10 cellular contexts compared by ENCODE assay signal in the genomic region with DNA sequence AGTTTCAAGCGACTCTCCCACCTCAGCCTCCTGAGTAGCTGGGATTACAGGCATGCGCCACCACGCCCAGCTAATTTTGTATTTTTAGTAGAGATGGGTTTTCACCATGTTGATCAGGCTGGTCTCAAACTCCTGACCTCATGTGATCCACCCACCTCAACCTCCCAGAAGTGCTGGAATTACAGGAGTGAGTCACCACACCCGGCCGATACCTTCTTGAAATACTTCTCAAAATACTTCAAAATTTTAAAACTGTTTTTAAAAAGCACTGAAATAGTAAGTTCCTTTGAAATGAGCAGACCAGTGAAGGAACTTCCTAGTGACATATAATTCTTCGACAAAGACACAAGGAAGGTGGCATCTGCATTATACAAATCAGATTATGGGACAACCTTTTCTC. TPM values are rescaled to one million over a fixed set of nuclear protein-coding genes. Genes with fewer than 3 reads are reported as not detected.
DNase-seq lines count a peak whose midpoint lies in the region; ATAC-seq and TF ChIP-seq lines count a peak whose summit lies in the region.
"Not testable (repeated sequence)": the region's sequence is repeated elsewhere in the genome, so short reads cannot be mapped to it uniquely, and the experiment has no call there.
"Had no signal": no experiment of that assay in that cellular context is flagged by ENCODE, and none has a peak within 500 bp of the region (broad histone marks: within the 10 kb centered on the region; RNA-seq: fewer than 3 reads in every experiment).

No MANE protein-coding gene starts in this region.

- POLR2A ChIA-PET in activated CD8-positive, alpha-beta T cell treated with anti-CD3 and anti-CD28 coated beads, Interleukin-2, amount 10 ng/mL, durations not matched to agents 7 days and 5 days (lab: Charles Lee): not testable (repeated sequence)

- H3K9me3 Mint-ChIP-seq in activated CD8-positive, alpha-beta T cell treated with anti-CD3 and anti-CD28 coated beads, Interleukin-2, amount 10 ng/mL, durations not matched to agents 7 days and 5 days (ENCODE audit: insufficient read depth); activated naive CD4-positive, alpha-beta T cell treated with anti-CD3 and anti-CD28 coated beads for 36 hours; activated naive CD8-positive, alpha-beta T cell treated with anti-CD3 and anti-CD28 coated beads, Interleukin-2, amount 50 U/mL, for 24 hours; natural killer cell: not testable (repeated sequence)

- intact Hi-C loops in activated naive CD4-positive, alpha-beta T cell treated with anti-CD3 and anti-CD28 coated beads for 36 hours (cut with micrococcal nuclease): loop anchor here (1.0 kb wide), 3 partner anchors 24 to 81 kb away; partner anchors contain the start of genes NKTR and SEC22C
- intact Hi-C loops in head of caudate nucleus (cut with DNase I); natural killer cell (cut with micrococcal nuclease): not testable (repeated sequence)

- H3K4me2 ChIP-seq in BLaER1 treated with 17β-estradiol and CSF1 and Interleukin-3, amounts not matched to agents 10 nM and 100 nM: peak overlapping the region; percentile 49 to 89 (median 75)
- peak overlapping the region; percentile 61 for H3K4me2 ChIP-seq in Loucy (ENCODE audit: low read depth, low read length, poor library complexity, severe bottlenecking)

- H3K4me3 Mint-ChIP-seq in activated CD8-positive, alpha-beta T cell treated with anti-CD3 and anti-CD28 coated beads, Interleukin-2, amount 10 ng/mL, durations not matched to agents 7 days and 5 days: peak overlapping the region; percentile 9
- H3K4me3 Mint-ChIP-seq in activated naive CD4-positive, alpha-beta T cell treated with anti-CD3 and anti-CD28 coated beads for 36 hours; activated naive CD8-positive, alpha-beta T cell treated with anti-CD3 and anti-CD28 coated beads, Interleukin-2, amount 50 U/mL, for 24 hours; natural killer cell: not testable (repeated sequence)

- peak overlapping the region in 6 of 11 experiments; percentile 16 to 50 (median 30); a peak in 4 of 22 replicates for H3K9ac ChIP-seq in BLaER1 treated with 17β-estradiol and CSF1 and Interleukin-3, amounts not matched to agents 10 nM and 100 nM
- peak overlapping the region; percentile 50 for H3K9ac ChIP-seq in Loucy (ENCODE audit: low read depth, low read length, poor library complexity, severe bottlenecking)

- not testable (repeated sequence) for ATAC-seq in activated CD8-positive, alpha-beta T cell treated with anti-CD3 and anti-CD28 coated beads, Interleukin-2, amount 10 ng/mL, durations not matched to agents 7 days and 5 days; activated naive CD8-positive, alpha-beta T cell treated with anti-CD3 and anti-CD28 coated beads, Interleukin-2, amount 50 U/mL, for 24 hours; natural killer cell

- peak overlapping the region in 9 of 11 experiments; percentile 26 to 67 (median 59); a peak in 17 of 22 replicates for H3K27ac ChIP-seq in BLaER1 treated with 17β-estradiol and CSF1 and Interleukin-3, amounts not matched to agents 10 nM and 100 nM
- H3K27ac ChIP-seq in WERI-Rb-1: peak overlapping the region; percentile 87

- not testable (repeated sequence) for H3K9me3 ChIP-seq in BLaER1 treated with 17β-estradiol and CSF1 and Interleukin-3, amounts not matched to agents 10 nM and 100 nM (replicated peaks in 1 of 11); Loucy (ENCODE audit: insufficient read depth, low read depth, low read length); WERI-Rb-1 (ENCODE audit: severe bottlenecking)

- H3K27ac Mint-ChIP-seq in activated CD8-positive, alpha-beta T cell treated with anti-CD3 and anti-CD28 coated beads, Interleukin-2, amount 10 ng/mL, durations not matched to agents 7 days and 5 days: peak overlapping the region; percentile 82
- H3K27ac Mint-ChIP-seq in activated naive CD4-positive, alpha-beta T cell treated with anti-CD3 and anti-CD28 coated beads for 36 hours: peak overlapping the region; percentile 80
- H3K27ac Mint-ChIP-seq in activated naive CD8-positive, alpha-beta T cell treated with anti-CD3 and anti-CD28 coated beads, Interleukin-2, amount 50 U/mL, for 24 hours: peak overlapping the region; percentile 52
- H3K27ac Mint-ChIP-seq in natural killer cell: peak overlapping the region; percentile 23 to 47

- not testable (repeated sequence) for H4K20me1 ChIP-seq in BLaER1 treated with 17β-estradiol and CSF1 and Interleukin-3, amounts not matched to agents 10 nM and 100 nM; Loucy (ENCODE audit: insufficient read depth, low read length, poor library complexity, severe bottlenecking)

- not testable (repeated sequence) for H3K27me3 ChIP-seq in BLaER1 treated with 17β-estradiol and CSF1 and Interleukin-3, amounts not matched to agents 10 nM and 100 nM; Loucy (ENCODE audit: insufficient read depth, low read length, poor library complexity, severe bottlenecking); WERI-Rb-1 (ENCODE audit: insufficient read depth, low read depth, severe bottlenecking)

- H3K4me3 ChIP-seq in BLaER1 treated with 17β-estradiol and CSF1 and Interleukin-3, amounts not matched to agents 10 nM and 100 nM; WERI-Rb-1 (ENCODE audit: low read depth, low read length): not testable (repeated sequence)
- peak overlapping the region; percentile 36 for H3K4me3 ChIP-seq in Loucy (ENCODE audit: low read length, poor library complexity, severe bottlenecking)

- DNase-seq in WERI-Rb-1; activated CD8-positive, alpha-beta T cell treated with anti-CD3 and anti-CD28 coated beads, Interleukin-2, amount 10 ng/mL, durations not matched to agents 7 days and 5 days; activated naive CD4-positive, alpha-beta T cell treated with anti-CD3 and anti-CD28 coated beads for 36 hours; activated naive CD8-positive, alpha-beta T cell treated with anti-CD3 and anti-CD28 coated beads, Interleukin-2, amount 50 U/mL, for 24 hours; natural killer cell: not testable (repeated sequence)
- DNase-seq in head of caudate nucleus: peak in 25 of 42 donors; percentile 16 to 72 (median 45)

- peaks cover 70 to 98% (median 88%) of the 10 kb centered on the region in 11 experiments for H3K36me3 ChIP-seq in BLaER1 treated with 17β-estradiol and CSF1 and Interleukin-3, amounts not matched to agents 10 nM and 100 nM
- H3K36me3 ChIP-seq in Loucy (ENCODE audit: insufficient read depth, low read length): peaks cover 53% of the 10 kb centered on the region
- peaks cover 72% of the 10 kb centered on the region for H3K36me3 ChIP-seq in WERI-Rb-1

- not testable (repeated sequence) for H2AFZ ChIP-seq in Loucy (ENCODE audit: low read length)

- not testable (repeated sequence) for H3F3A ChIP-seq in Loucy (ENCODE audit: low read depth)

- peaks cover 27% of the 10 kb centered on the region for H3K4me1 Mint-ChIP-seq in activated CD8-positive, alpha-beta T cell treated with anti-CD3 and anti-CD28 coated beads, Interleukin-2, amount 10 ng/mL, durations not matched to agents 7 days and 5 days (ENCODE audit: low read depth)
- H3K4me1 Mint-ChIP-seq in activated naive CD4-positive, alpha-beta T cell treated with anti-CD3 and anti-CD28 coated beads for 36 hours (ENCODE audit: low read depth): peaks cover 28% of the 10 kb centered on the region
- H3K4me1 Mint-ChIP-seq in activated naive CD8-positive, alpha-beta T cell treated with anti-CD3 and anti-CD28 coated beads, Interleukin-2, amount 50 U/mL, for 24 hours: peaks cover 20% of the 10 kb centered on the region
- H3K4me1 Mint-ChIP-seq in natural killer cell: peaks cover 13 to 14% of the 10 kb centered on the region in 2 donors

- not testable (repeated sequence) for TF ChIP-seq CTCF in Loucy (conservative IDR thresholded peaks at IDR 0.05; ENCODE audit: low read length); WERI-Rb-1 (IDR thresholded peaks at IDR 0.05; ENCODE audit: low read depth, low read length); natural killer cell (IDR thresholded peaks at IDR 0.05)

- H3K27me3 Mint-ChIP-seq in activated CD8-positive, alpha-beta T cell treated with anti-CD3 and anti-CD28 coated beads, Interleukin-2, amount 10 ng/mL, durations not matched to agents 7 days and 5 days (ENCODE audit: low read depth); activated naive CD4-positive, alpha-beta T cell treated with anti-CD3 and anti-CD28 coated beads for 36 hours (ENCODE audit: low read depth); activated naive CD8-positive, alpha-beta T cell treated with anti-CD3 and anti-CD28 coated beads, Interleukin-2, amount 50 U/mL, for 24 hours; natural killer cell (ENCODE audit: low read depth in 2 of 2): not testable (repeated sequence)

- peaks cover 57% of the 10 kb centered on the region for H3K36me3 Mint-ChIP-seq in activated CD8-positive, alpha-beta T cell treated with anti-CD3 and anti-CD28 coated beads, Interleukin-2, amount 10 ng/mL, durations not matched to agents 7 days and 5 days (ENCODE audit: low read depth)
- peaks cover 39% of the 10 kb centered on the region for H3K36me3 Mint-ChIP-seq in activated naive CD4-positive, alpha-beta T cell treated with anti-CD3 and anti-CD28 coated beads for 36 hours (ENCODE audit: low read depth)
- H3K36me3 Mint-ChIP-seq in activated naive CD8-positive, alpha-beta T cell treated with anti-CD3 and anti-CD28 coated beads, Interleukin-2, amount 50 U/mL, for 24 hours (ENCODE audit: low read depth): peaks cover 55% of the 10 kb centered on the region
- H3K36me3 Mint-ChIP-seq in natural killer cell: peaks cover 18% of the 10 kb centered on the region

- H3K4me1 ChIP-seq in BLaER1 treated with 17β-estradiol and CSF1 and Interleukin-3, amounts not matched to agents 10 nM and 100 nM: peaks cover 20 to 41% (median 30%) of the 10 kb centered on the region in 10 experiments
- peaks cover 26% of the 10 kb centered on the region for H3K4me1 ChIP-seq in Loucy (ENCODE audit: insufficient read depth, low read length, poor library complexity, severe bottlenecking)

- not testable (repeated sequence) for H3K9me2 ChIP-seq in Loucy (replicated peaks; ENCODE audit: low read depth, low read length)

- not testable (repeated sequence) for H3K79me2 ChIP-seq in Loucy (ENCODE audit: insufficient read depth, low read length)

- CTCF ChIA-PET in activated CD8-positive, alpha-beta T cell treated with anti-CD3 and anti-CD28 coated beads, Interleukin-2, amount 10 ng/mL, durations not matched to agents 7 days and 5 days (lab: Charles Lee): interaction anchor here (1.0 to 3.7 kb wide), 7 partner anchors 9 to 59 kb away, joined by 3 to 14 read pairs (median 4); partner anchors contain the start of gene VIPR1
- CTCF ChIA-PET in activated naive CD4-positive, alpha-beta T cell treated with anti-CD3 and anti-CD28 coated beads for 36 hours (lab: Charles Lee): interaction anchor here (1.7 kb wide), 1 partner anchor 10 kb away, joined by 5 read pairs; no protein-coding TSS in a partner anchor

RNA-seq across cellular contexts. Expression of gene SEC22C, which starts 24.9 kb away (rescaled TPM):
- total RNA-seq in activated CD8-positive, alpha-beta T cell treated with anti-CD3 and anti-CD28 coated beads, Interleukin-2, amount 10 ng/mL, durations not matched to agents 7 days and 5 days: 10 to 100 TPM; 49.3 to 51.4 TPM
- 10 to 100 TPM; 41.2 to 45.9 TPM for total RNA-seq in activated naive CD4-positive, alpha-beta T cell treated with anti-CD3 and anti-CD28 coated beads for 36 hours
- 10 to 100 TPM; 51.3 to 60.4 (median 55.9) TPM for total RNA-seq in natural killer cell

RNA-seq across cellular contexts. Expression of gene SS18L2, which starts 33.8 kb away (rescaled TPM):
- total RNA-seq in activated CD8-positive, alpha-beta T cell treated with anti-CD3 and anti-CD28 coated beads, Interleukin-2, amount 10 ng/mL, durations not matched to agents 7 days and 5 days: 10 to 100 TPM; 68.6 to 68.7 TPM
- total RNA-seq in activated naive CD4-positive, alpha-beta T cell treated with anti-CD3 and anti-CD28 coated beads for 36 hours: 10 to 100 TPM; 38.8 to 39.1 TPM
- total RNA-seq in natural killer cell: 10 to 100 TPM; 33.5 to 47.6 (median 33.9) TPM

RNA-seq across cellular contexts. Expression of gene NKTR, which starts 43.7 kb away (rescaled TPM):
- total RNA-seq in activated CD8-positive, alpha-beta T cell treated with anti-CD3 and anti-CD28 coated beads, Interleukin-2, amount 10 ng/mL, durations not matched to agents 7 days and 5 days: 10 to 100 TPM; 85.9 to 90.3 TPM
- total RNA-seq in activated naive CD4-positive, alpha-beta T cell treated with anti-CD3 and anti-CD28 coated beads for 36 hours: 10 to 100 TPM; 62.1 to 65.9 TPM
- 100 to 1,000 TPM; 212 to 252 (median 217) TPM for total RNA-seq in natural killer cell

RNA-seq across cellular contexts. Expression of gene VIPR1, which starts 54.4 kb away (rescaled TPM):
- total RNA-seq in activated CD8-positive, alpha-beta T cell treated with anti-CD3 and anti-CD28 coated beads, Interleukin-2, amount 10 ng/mL, durations not matched to agents 7 days and 5 days: 1 to 10 TPM; 9.1 to 9.5 TPM
- total RNA-seq in activated naive CD4-positive, alpha-beta T cell treated with anti-CD3 and anti-CD28 coated beads for 36 hours: 1 to 10 TPM; 6.3 to 8.4 TPM
- total RNA-seq in natural killer cell: 1 to 10 TPM; 2.3 to 3.1 (median 2.4) TPM
- total RNA-seq: H4, HT1080 had no signal
